Comparison of ENCODE assay signal across 23 cellular contexts in the genomic region with DNA sequence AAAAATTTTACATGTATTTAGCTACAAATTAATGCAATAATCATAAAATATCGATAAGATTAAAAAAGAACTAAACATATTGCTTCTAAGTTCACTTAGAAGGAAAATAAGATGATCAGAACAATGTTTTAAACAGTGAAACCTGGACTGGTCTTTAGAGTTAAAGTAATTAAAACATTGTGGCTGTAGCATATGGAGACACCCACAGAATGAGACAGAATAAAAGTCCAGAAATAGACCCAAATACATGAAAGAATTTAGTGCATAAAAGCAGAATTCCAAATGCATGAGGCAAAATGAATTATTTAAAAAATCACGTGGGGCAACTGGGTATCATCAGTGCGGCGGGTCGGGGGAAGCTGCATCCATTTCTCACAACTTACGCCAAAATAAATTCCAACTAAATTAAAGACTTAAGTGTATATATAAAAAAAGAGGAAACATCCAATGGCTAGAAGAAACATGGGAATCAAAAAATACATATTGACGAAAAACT. TPM values are rescaled to one million over a fixed set of nuclear protein-coding genes. Genes with fewer than 3 reads are reported as not detected.
DNase-seq lines count a peak whose midpoint lies in the region; ATAC-seq and TF ChIP-seq lines count a peak whose summit lies in the region.
"Had no signal": no experiment of that assay in that cellular context is flagged by ENCODE, and none has a peak within 500 bp of the region (broad histone marks: within the 10 kb centered on the region; RNA-seq: fewer than 3 reads in every experiment).

No MANE protein-coding gene starts in this region.

- no peak overlapping the region for H3K4me3 Mint-ChIP-seq in activated naive CD8-positive, alpha-beta T cell
- no peak overlapping the region for H3K4me3 Mint-ChIP-seq in activated naive CD8-positive, alpha-beta T cell treated with anti-CD3 and anti-CD28 coated beads for 36 hours
- H3K4me3 Mint-ChIP-seq in activated T-helper 17 cell treated with anti-CD3 and anti-CD28 coated beads, Interleukin-2, amount 50 U/mL, for 72 hours: peak overlapping the region; percentile 39
- H3K4me3 Mint-ChIP-seq in stimulated activated effector memory CD8-positive, alpha-beta T cell treated with anti-CD3 and anti-CD28 coated beads, Interleukin-12 subunit alpha, Interleukin-12 subunit beta, amount 100 ng/mL, for 72 hours: peak overlapping the region; percentile 1
- H3K4me3 Mint-ChIP-seq in activated CD4-positive, alpha-beta T cell treated with anti-CD3 and anti-CD28 coated beads, Interleukin-2, amount 10 ng/mL, durations not matched to agents 7 days and 5 days: no peak overlapping the region
- H3K4me3 Mint-ChIP-seq: CD14-positive monocyte; T-helper 1 cell treated with Interleukin-12 subunit alpha and Interleukin-12 subunit beta and Interleukin-4 antibody, amounts not matched to agents 30 μg/mL and 1 μg/mL, for 36 hours had no signal

- H3K4me1 Mint-ChIP-seq in activated naive CD8-positive, alpha-beta T cell (ENCODE audit: low read depth): peaks cover 68% of the 10 kb centered on the region
- peaks cover 47% of the 10 kb centered on the region for H3K4me1 Mint-ChIP-seq in activated naive CD8-positive, alpha-beta T cell treated with anti-CD3 and anti-CD28 coated beads for 36 hours
- H3K4me1 Mint-ChIP-seq in activated T-helper 17 cell treated with anti-CD3 and anti-CD28 coated beads, Interleukin-2, amount 50 U/mL, for 72 hours: peaks cover 28% of the 10 kb centered on the region
- peaks cover 56% of the 10 kb centered on the region for H3K4me1 Mint-ChIP-seq in stimulated activated effector memory CD8-positive, alpha-beta T cell treated with anti-CD3 and anti-CD28 coated beads, Interleukin-12 subunit alpha, Interleukin-12 subunit beta, amount 100 ng/mL, for 72 hours
- H3K4me1 Mint-ChIP-seq in activated CD4-positive, alpha-beta T cell treated with anti-CD3 and anti-CD28 coated beads, Interleukin-2, amount 10 ng/mL, durations not matched to agents 7 days and 5 days: peaks cover 39% of the 10 kb centered on the region

- no peak overlapping the region for H3K4me3 ChIP-seq in fibroblast of villous mesenchyme (ENCODE audit: low read depth, low read length)
- H3K4me3 ChIP-seq: HAP-1, thoracic aorta had no signal

- TF ChIP-seq CTCF in fibroblast of villous mesenchyme (IDR thresholded peaks at IDR 0.05; ENCODE audit: insufficient read depth, low read depth, low read length): no peak

- peaks cover 4% of the 10 kb centered on the region for H3K36me3 Mint-ChIP-seq in activated naive CD8-positive, alpha-beta T cell
- H3K36me3 Mint-ChIP-seq in activated naive CD8-positive, alpha-beta T cell treated with anti-CD3 and anti-CD28 coated beads for 36 hours: peaks cover 28% of the 10 kb centered on the region
- H3K36me3 Mint-ChIP-seq in activated T-helper 17 cell treated with anti-CD3 and anti-CD28 coated beads, Interleukin-2, amount 50 U/mL, for 72 hours (ENCODE audit: low read depth): peaks cover 100% of the 10 kb centered on the region
- H3K36me3 Mint-ChIP-seq in stimulated activated effector memory CD8-positive, alpha-beta T cell treated with anti-CD3 and anti-CD28 coated beads, Interleukin-12 subunit alpha, Interleukin-12 subunit beta, amount 100 ng/mL, for 72 hours: peaks cover 99% of the 10 kb centered on the region
- H3K36me3 Mint-ChIP-seq in activated CD4-positive, alpha-beta T cell treated with anti-CD3 and anti-CD28 coated beads, Interleukin-2, amount 10 ng/mL, durations not matched to agents 7 days and 5 days (ENCODE audit: low read depth): peaks cover 50% of the 10 kb centered on the region

- ATAC-seq in activated T-helper 17 cell treated with anti-CD3 and anti-CD28 coated beads, Interleukin-2, amount 50 U/mL, for 72 hours (replicated peaks): no peak
- ATAC-seq in stimulated activated effector memory CD8-positive, alpha-beta T cell treated with anti-CD3 and anti-CD28 coated beads, Interleukin-12 subunit alpha, Interleukin-12 subunit beta, amount 100 ng/mL, for 72 hours: no peak
- no peak for ATAC-seq in GM18873 (IDR thresholded peaks at IDR 0.05; ENCODE audit: low FRiP score, unreplicated experiment)

- H3K27me3 Mint-ChIP-seq in activated naive CD8-positive, alpha-beta T cell: no peaks in the 10 kb centered on the region
- H3K27me3 Mint-ChIP-seq in activated naive CD8-positive, alpha-beta T cell treated with anti-CD3 and anti-CD28 coated beads for 36 hours: no peaks in the 10 kb centered on the region
- H3K27me3 Mint-ChIP-seq in activated T-helper 17 cell treated with anti-CD3 and anti-CD28 coated beads, Interleukin-2, amount 50 U/mL, for 72 hours: no peaks in the 10 kb centered on the region
- no peaks in the 10 kb centered on the region for H3K27me3 Mint-ChIP-seq in activated CD4-positive, alpha-beta T cell treated with anti-CD3 and anti-CD28 coated beads, Interleukin-2, amount 10 ng/mL, durations not matched to agents 7 days and 5 days

- H3K9me3 Mint-ChIP-seq in activated naive CD8-positive, alpha-beta T cell (ENCODE audit: low read depth): no peaks in the 10 kb centered on the region
- no peaks in the 10 kb centered on the region for H3K9me3 Mint-ChIP-seq in activated naive CD8-positive, alpha-beta T cell treated with anti-CD3 and anti-CD28 coated beads for 36 hours
- no peaks in the 10 kb centered on the region for H3K9me3 Mint-ChIP-seq in activated T-helper 17 cell treated with anti-CD3 and anti-CD28 coated beads, Interleukin-2, amount 50 U/mL, for 72 hours
- no peaks in the 10 kb centered on the region for H3K9me3 Mint-ChIP-seq in stimulated activated effector memory CD8-positive, alpha-beta T cell treated with anti-CD3 and anti-CD28 coated beads, Interleukin-12 subunit alpha, Interleukin-12 subunit beta, amount 100 ng/mL, for 72 hours
- H3K9me3 Mint-ChIP-seq in activated CD4-positive, alpha-beta T cell treated with anti-CD3 and anti-CD28 coated beads, Interleukin-2, amount 10 ng/mL, durations not matched to agents 7 days and 5 days: no peaks in the 10 kb centered on the region
- H3K9me3 Mint-ChIP-seq: T-helper 1 cell treated with Interleukin-12 subunit alpha and Interleukin-12 subunit beta and Interleukin-4 antibody, amounts not matched to agents 30 μg/mL and 1 μg/mL, for 36 hours had no signal

- POLR2A ChIA-PET in activated CD4-positive, alpha-beta T cell treated with anti-CD3 and anti-CD28 coated beads, Interleukin-2, amount 10 ng/mL, durations not matched to agents 7 days and 5 days (lab: Charles Lee): no interaction called here

- CTCF ChIA-PET in activated CD4-positive, alpha-beta T cell treated with anti-CD3 and anti-CD28 coated beads, Interleukin-2, amount 10 ng/mL, durations not matched to agents 7 days and 5 days (lab: Charles Lee): interaction anchor here (0.6 kb wide), 1 partner anchor 535 kb away, joined by 3 read pairs; no protein-coding TSS in a partner anchor

- peak overlapping the region; percentile 46 for H3K27ac Mint-ChIP-seq in activated naive CD8-positive, alpha-beta T cell
- no peak overlapping the region for H3K27ac Mint-ChIP-seq in activated naive CD8-positive, alpha-beta T cell treated with anti-CD3 and anti-CD28 coated beads for 36 hours
- no peak overlapping the region for H3K27ac Mint-ChIP-seq in activated T-helper 17 cell treated with anti-CD3 and anti-CD28 coated beads, Interleukin-2, amount 50 U/mL, for 72 hours
- peak overlapping the region; percentile 61 for H3K27ac Mint-ChIP-seq in stimulated activated effector memory CD8-positive, alpha-beta T cell treated with anti-CD3 and anti-CD28 coated beads, Interleukin-12 subunit alpha, Interleukin-12 subunit beta, amount 100 ng/mL, for 72 hours
- no peak overlapping the region for H3K27ac Mint-ChIP-seq in activated CD4-positive, alpha-beta T cell treated with anti-CD3 and anti-CD28 coated beads, Interleukin-2, amount 10 ng/mL, durations not matched to agents 7 days and 5 days
- H3K27ac Mint-ChIP-seq: T-helper 1 cell treated with Interleukin-12 subunit alpha and Interleukin-12 subunit beta and Interleukin-4 antibody, amounts not matched to agents 30 μg/mL and 1 μg/mL, for 36 hours had no signal

- no peak for DNase-seq in activated naive CD8-positive, alpha-beta T cell treated with anti-CD3 and anti-CD28 coated beads for 36 hours
- DNase-seq in fibroblast of villous mesenchyme (ENCODE audit: low read depth): peak; percentile 13
- no peak for DNase-seq in stimulated activated effector memory CD8-positive, alpha-beta T cell treated with anti-CD3 and anti-CD28 coated beads, Interleukin-12 subunit alpha, Interleukin-12 subunit beta, amount 100 ng/mL, for 72 hours (ENCODE audit: low spot score in 2 of 2)
- no peak for DNase-seq in activated CD4-positive, alpha-beta T cell treated with anti-CD3 and anti-CD28 coated beads, Interleukin-2, amount 10 ng/mL, durations not matched to agents 7 days and 5 days
- no peak for DNase-seq in effector CD8-positive, alpha-beta T cell (lab: John Stamatoyannopoulos, UW)
- DNase-seq: activated CD4-positive, alpha-beta T cell treated with anti-CD3 and anti-CD28 coated beads, Interleukin-2, amount 50 U/mL, for 4 hours; activated CD8-positive, alpha-beta memory T cell treated with anti-CD3 and anti-CD28 coated beads, Interleukin-2, amount 50 U/mL, for 48 hours; aorta; cerebellar nuclear complex; DMS153; NCI-H1092; NCI-H2029 treated with DMSO at 0.1 percent for 48 hours; NCI-H345; NCI-H82; OCI-M1; SHP77 had no signal

RNA-seq across cellular contexts. Expression of a gene that starts 12.1 kb away (rescaled TPM):
- 10 to 100 TPM; 38.7 to 39.4 TPM for total RNA-seq in activated naive CD8-positive, alpha-beta T cell treated with anti-CD3 and anti-CD28 coated beads for 36 hours
- total RNA-seq in activated T-helper 17 cell treated with anti-CD3 and anti-CD28 coated beads, Interleukin-2, amount 50 U/mL, for 72 hours: 100 to 1,000 TPM in 1 of 2 donors, 10 to 100 TPM in 1; 83.5 to 108 TPM
- total RNA-seq in fibroblast of villous mesenchyme: 49.3 and 53.5 TPM in 2 replicates
- 10 to 100 TPM; 66.3 to 74.2 TPM for total RNA-seq in activated CD4-positive, alpha-beta T cell treated with anti-CD3 and anti-CD28 coated beads, Interleukin-2, amount 10 ng/mL, durations not matched to agents 7 days and 5 days

RNA-seq across cellular contexts. Expression of a gene that starts 43.7 kb away (rescaled TPM):
- 10 to 100 TPM; 60.7 to 64.7 TPM for total RNA-seq in activated naive CD8-positive, alpha-beta T cell treated with anti-CD3 and anti-CD28 coated beads for 36 hours
- 10 to 100 TPM; 38.5 to 56.1 TPM for total RNA-seq in activated T-helper 17 cell treated with anti-CD3 and anti-CD28 coated beads, Interleukin-2, amount 50 U/mL, for 72 hours
- 39.0 and 51.0 TPM in 2 replicates for total RNA-seq in fibroblast of villous mesenchyme
- total RNA-seq in activated CD4-positive, alpha-beta T cell treated with anti-CD3 and anti-CD28 coated beads, Interleukin-2, amount 10 ng/mL, durations not matched to agents 7 days and 5 days: 10 to 100 TPM; 65.1 to 80.7 TPM

Comparison
In these comparisons a context has a peak if more than half of its experiments do, and no peak if none do; other contexts are left out.
1. H3K27ac Mint-ChIP-seq: peak in activated naive CD8-positive, alpha-beta T cell (single experiment) and stimulated activated effector memory CD8-positive, alpha-beta T cell treated with anti-CD3 and anti-CD28 coated beads, Interleukin-12 subunit alpha, Interleukin-12 subunit beta, amount 100 ng/mL, for 72 hours (single experiment); none in activated naive CD8-positive, alpha-beta T cell treated with anti-CD3 and anti-CD28 coated beads for 36 hours (single experiment), activated T-helper 17 cell treated with anti-CD3 and anti-CD28 coated beads, Interleukin-2, amount 50 U/mL, for 72 hours (single experiment) and activated CD4-positive, alpha-beta T cell treated with anti-CD3 and anti-CD28 coated beads, Interleukin-2, amount 10 ng/mL, durations not matched to agents 7 days and 5 days (single experiment).
2. H3K4me3 Mint-ChIP-seq: peak in activated T-helper 17 cell treated with anti-CD3 and anti-CD28 coated beads, Interleukin-2, amount 50 U/mL, for 72 hours (single experiment) and stimulated activated effector memory CD8-positive, alpha-beta T cell treated with anti-CD3 and anti-CD28 coated beads, Interleukin-12 subunit alpha, Interleukin-12 subunit beta, amount 100 ng/mL, for 72 hours (single experiment); none in activated naive CD8-positive, alpha-beta T cell (single experiment), activated naive CD8-positive, alpha-beta T cell treated with anti-CD3 and anti-CD28 coated beads for 36 hours (single experiment) and activated CD4-positive, alpha-beta T cell treated with anti-CD3 and anti-CD28 coated beads, Interleukin-2, amount 10 ng/mL, durations not matched to agents 7 days and 5 days (single experiment).